8 cellular contexts compared by ENCODE assay signal in genomic region chr1:205228052-205228451, GRCh38. TPM values are rescaled to one million over a fixed set of nuclear protein-coding genes. Genes with fewer than 3 reads are reported as not detected.
DNase-seq lines count a peak whose midpoint lies in the region; ATAC-seq, FAIRE-seq and TF ChIP-seq lines count a peak whose summit lies in the region.

No MANE protein-coding gene starts in this region.

- no peak for TF ChIP-seq CTCF in CD4-positive, alpha-beta T cell (IDR thresholded peaks at IDR 0.05)
- TF ChIP-seq CTCF in left lung (IDR thresholded peaks at IDR 0.05) (no peak), thyroid gland (IDR thresholded peaks at IDR 0.05) (no peak)

- peak overlapping the region; percentile 94 for H3K4me3 Mint-ChIP-seq in CD4-positive, alpha-beta T cell
- peak overlapping the region; percentile 90 for H3K4me3 Mint-ChIP-seq in activated naive CD8-positive, alpha-beta T cell treated with anti-CD3 and anti-CD28 coated beads, Interleukin-2, amount 50 U/mL, for 24 hours

- H3K9me3 Mint-ChIP-seq in CD4-positive, alpha-beta T cell = no peaks in the 10 kb centered on the region
- no peaks in the 10 kb centered on the region for H3K9me3 Mint-ChIP-seq in activated naive CD8-positive, alpha-beta T cell treated with anti-CD3 and anti-CD28 coated beads, Interleukin-2, amount 50 U/mL, for 24 hours

- no peaks in the 10 kb centered on the region for H3K36me3 Mint-ChIP-seq in CD4-positive, alpha-beta T cell (ENCODE audit: low read depth)
- H3K36me3 Mint-ChIP-seq in activated naive CD8-positive, alpha-beta T cell treated with anti-CD3 and anti-CD28 coated beads, Interleukin-2, amount 50 U/mL, for 24 hours (ENCODE audit: low read depth) = peaks cover 3% of the 10 kb centered on the region

- no peak overlapping the region for H3K27ac ChIP-seq in CD4-positive, alpha-beta T cell (ENCODE audit: low read depth, low read length)
- H3K27ac ChIP-seq in left lung (no peak overlapping the region), thyroid gland (no peak overlapping the region)

- no peak for ATAC-seq in CD4-positive, alpha-beta T cell (ENCODE audit: poor library complexity)
- ATAC-seq in HG02588 (IDR thresholded peaks at IDR 0.05; ENCODE audit: unreplicated experiment) = peak; percentile 25
- ATAC-seq in activated naive CD8-positive, alpha-beta T cell treated with anti-CD3 and anti-CD28 coated beads, Interleukin-2, amount 50 U/mL, for 24 hours = peak; percentile 6
- peak; percentile 3 for ATAC-seq in left lung

- peaks cover 30% of the 10 kb centered on the region for H3K4me1 Mint-ChIP-seq in CD4-positive, alpha-beta T cell (ENCODE audit: low read depth)
- peaks cover 52% of the 10 kb centered on the region for H3K4me1 Mint-ChIP-seq in activated naive CD8-positive, alpha-beta T cell treated with anti-CD3 and anti-CD28 coated beads, Interleukin-2, amount 50 U/mL, for 24 hours

- H3K27me3 Mint-ChIP-seq in CD4-positive, alpha-beta T cell = peaks cover 19% of the 10 kb centered on the region
- H3K27me3 Mint-ChIP-seq in activated naive CD8-positive, alpha-beta T cell treated with anti-CD3 and anti-CD28 coated beads, Interleukin-2, amount 50 U/mL, for 24 hours = peaks cover 26% of the 10 kb centered on the region

- H3K27ac Mint-ChIP-seq in CD4-positive, alpha-beta T cell = peak overlapping the region; percentile 4
- H3K27ac Mint-ChIP-seq in activated naive CD8-positive, alpha-beta T cell treated with anti-CD3 and anti-CD28 coated beads, Interleukin-2, amount 50 U/mL, for 24 hours = peak overlapping the region; percentile 81

- DNase-seq in CD4-positive, alpha-beta T cell = no peak
- no peak for DNase-seq in activated naive CD8-positive, alpha-beta T cell treated with anti-CD3 and anti-CD28 coated beads, Interleukin-2, amount 50 U/mL, for 24 hours
- DNase-seq in left lung (no peak), thyroid gland (no peak), frontal cortex (ENCODE audit: low spot score in 2 of 2) (no peak), middle frontal gyrus (ENCODE audit: extremely low spot score, low spot score) (no peak)
- DNase-seq in stimulated activated CD4-positive, alpha-beta T cell treated with anti-CD3 and anti-CD28 coated beads, Interleukin-4, amount 100 ng/mL, for 4 hours = no peak

- FAIRE-seq in frontal cortex (lab: Jason Lieb, UNC) = no peak

- no peaks in the 10 kb centered on the region for H3K36me3 ChIP-seq in left lung
- H3K36me3 ChIP-seq in thyroid gland = no peaks in the 10 kb centered on the region

- H3K4me3 ChIP-seq in left lung (peak overlapping the region; percentile 41 to 53), thyroid gland (replicated peaks in 1 of 3) (peak overlapping the region; percentile 0 to 44 (median 10))

- H3K9me3 ChIP-seq in CD4-positive, alpha-beta T cell (ENCODE audit: control insufficient read depth, low read length) = no peaks in the 10 kb centered on the region
- H3K9me3 ChIP-seq in left lung (no peaks in the 10 kb centered on the region), thyroid gland (no peaks in the 10 kb centered on the region)

- intact Hi-C loops in CD4-positive, alpha-beta T cell (cut with DNase I, micrococcal nuclease) = loop anchor here (1.0 to 5.0 kb wide), 3 partner anchors 15 to 106 kb away; partner anchors contain the start of genes DSTYK (in 1 of the 2) and RBBP5 (in 1 of the 2)
- intact Hi-C loops in left lung (cut with DNase I) = no loop called here
- intact Hi-C loops in thyroid gland (cut with DNase I) = no loop called here

- no peak for TF ChIP-seq POLR2A in thyroid gland (IDR thresholded peaks at IDR 0.05)

- WGBS in thyroid gland, 2 donors = 0 to 2% methylated on average over 16 to 18 of the region's 30 CpGs

- CTCF ChIA-PET in CD4-positive, alpha-beta T cell (lab: Charles Lee) = interaction anchor here (1.1 to 4.7 kb wide), 5 partner anchors 18 to 106 kb away, joined by 3 to 52 read pairs (median 7); partner anchors contain the start of gene RBBP5

- POLR2A ChIA-PET in CD4-positive, alpha-beta T cell (lab: Charles Lee) = interaction anchor here (1.3 to 4.5 kb wide), 8 partner anchors 13 to 97 kb away, joined by 5 to 50 read pairs (median 7); partner anchors contain the start of genes DSTYK and NUAK2

- H3K4me1 ChIP-seq in left lung (peaks cover 7 to 35% of the 10 kb centered on the region in 2 donors), thyroid gland (peaks cover 23 to 36% of the 10 kb centered on the region in 2 donors)

- peaks cover 5% of the 10 kb centered on the region for H3K27me3 ChIP-seq in CD4-positive, alpha-beta T cell (ENCODE audit: control insufficient read depth, insufficient read depth, low read length)
- H3K27me3 ChIP-seq in left lung (peaks cover 0 to 37% of the 10 kb centered on the region in 2 donors), thyroid gland (no peaks in the 10 kb centered on the region)

RNA-seq across cellular contexts. Expression of gene TMCC2, which starts 0.3 kb away (rescaled TPM):
- total RNA-seq in CD4-positive, alpha-beta T cell = 1 to 10 TPM in 1 of 2 experiments, under 1 TPM in 1; 0.74 to 1.1 TPM
- total RNA-seq in left lung (1 to 10 TPM; 3.4 TPM), thyroid gland (1 to 10 TPM; 2.3 to 3.6 (median 3.1) TPM), frontal cortex (33.0 TPM)

RNA-seq across cellular contexts. Expression of gene DSTYK, which starts 16.6 kb away (rescaled TPM):
- 10 to 100 TPM; 13.9 to 15.3 TPM for total RNA-seq in CD4-positive, alpha-beta T cell
- total RNA-seq in left lung = 10 to 100 TPM; 11.1 to 13.6 TPM
- 10 to 100 TPM; 12.9 to 21.1 (median 17.5) TPM for total RNA-seq in thyroid gland
- total RNA-seq in frontal cortex = 18.3 TPM

Comparison
In these comparisons a context has a peak if more than half of its experiments do, and no peak if none do; other contexts are left out.
1. intact Hi-C loops: an anchor here in CD4-positive, alpha-beta T cell (1.0 to 5.0 kb wide); none called in left lung and thyroid gland.